1 cellular context compared by ENCODE assay signal in the genomic region with DNA sequence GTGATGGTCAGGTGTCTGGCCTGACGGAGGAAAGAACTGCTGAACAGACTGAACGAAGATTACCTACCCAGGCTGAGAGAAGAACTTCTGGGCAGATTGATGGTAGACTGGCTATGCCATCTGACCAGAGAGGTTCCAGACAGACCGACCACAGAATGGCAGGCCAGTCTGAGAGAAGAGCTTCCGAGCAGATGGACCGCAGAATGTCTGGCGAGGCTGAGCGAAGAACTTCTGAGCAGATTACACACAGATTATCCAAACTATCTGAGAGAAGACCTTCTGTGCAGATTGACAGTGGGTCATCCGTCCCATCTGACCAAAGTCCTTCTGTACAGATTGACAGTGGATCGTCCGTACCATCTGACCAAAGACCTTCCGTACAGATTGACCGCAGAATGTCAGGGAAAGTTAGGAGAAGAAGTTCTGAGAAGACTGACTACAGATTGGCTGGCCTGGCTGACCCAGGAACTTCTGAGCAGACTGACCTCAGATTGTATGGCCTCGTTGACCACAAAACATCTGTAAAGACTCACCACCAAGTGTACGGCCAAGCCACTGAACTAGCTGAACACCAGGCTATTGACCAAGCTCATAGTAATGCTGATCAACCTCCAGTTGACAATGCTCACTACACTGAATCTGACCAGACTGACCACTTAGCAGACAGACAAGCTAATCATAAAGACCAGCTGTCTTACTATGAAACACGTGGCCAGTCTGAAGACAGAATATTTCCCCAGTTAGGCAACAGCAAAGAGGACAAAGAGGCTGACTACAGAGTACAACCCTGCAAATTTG.
TF ChIP-seq lines count a peak whose summit lies in the region.

No MANE protein-coding gene starts in this region.

TF ChIP-seq in IMR-90, 13 proteins besides CTCF, POLR2A, EP300 and RAD21:
- TF ChIP-seq RCOR1 (IDR thresholded peaks at IDR 0.05; ENCODE audit: insufficient replicate concordance, low read length) (no peak), FOS (IDR thresholded peaks at IDR 0.05; ENCODE audit: low read depth, low read length) (no peak), CEBPB (IDR thresholded peaks at IDR 0.05; ENCODE audit: low read depth, low read length) (no peak)
TF ChIP-seq in IMR-90: peak in this region for 0.
